ENCODE assay signal across 14 cellular contexts in the genomic region with DNA sequence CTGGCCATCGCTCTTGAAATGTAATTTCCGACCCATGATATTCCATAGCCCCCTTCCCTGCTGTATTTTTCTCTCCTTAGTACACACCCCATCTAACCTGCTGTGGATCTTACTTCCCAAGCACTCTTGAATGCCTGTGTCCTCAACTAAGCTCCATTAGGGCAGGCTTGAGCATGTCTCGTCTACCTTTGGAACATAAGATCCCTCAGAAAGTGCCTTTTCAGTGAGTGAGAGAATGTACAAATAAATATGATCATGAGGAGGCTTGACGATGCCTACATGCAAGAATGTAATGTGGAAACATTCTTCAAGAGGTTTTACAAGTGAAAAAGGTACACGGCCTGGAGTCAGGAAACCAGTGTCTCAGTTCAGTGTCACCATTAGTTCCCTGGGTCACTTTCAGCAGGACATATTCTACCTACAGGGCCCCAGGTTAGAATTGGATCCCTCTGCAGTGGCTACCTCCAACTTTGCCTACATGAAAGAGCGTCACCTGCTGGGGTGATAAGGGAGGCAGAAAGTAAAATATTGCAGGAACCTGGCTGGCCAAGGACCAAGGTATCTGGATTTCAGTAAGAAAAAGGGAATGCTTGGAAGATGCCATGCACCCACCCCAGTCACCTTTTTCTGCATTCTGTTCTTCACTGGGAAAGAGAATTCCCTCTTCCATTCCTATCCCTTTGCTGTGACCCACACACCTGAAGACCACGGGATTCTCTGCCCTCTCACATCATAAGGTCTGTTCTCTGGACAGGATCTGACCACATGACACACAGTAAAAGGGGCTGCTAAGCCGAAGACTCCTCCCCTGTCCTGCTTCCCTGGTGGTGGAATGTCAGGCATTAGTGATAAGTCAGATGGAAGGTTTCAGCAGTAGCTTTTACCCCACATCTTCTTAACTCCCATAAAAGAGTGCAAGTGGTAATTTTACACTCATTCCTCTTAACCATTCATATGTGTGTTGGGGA. TPM values are rescaled to one million over a fixed set of nuclear protein-coding genes. Genes with fewer than 3 reads are reported as not detected.
A peak's percentile ranks its signal among the peaks of the same experiment; 100 is the strongest.
DNase-seq lines count a peak whose midpoint lies in the region; ATAC-seq, FAIRE-seq and TF ChIP-seq lines count a peak whose summit lies in the region.
"Had no signal": no experiment of that assay in that cellular context is flagged by ENCODE, and none has a peak within 500 bp of the region (broad histone marks: within the 10 kb centered on the region; RNA-seq: fewer than 3 reads in every experiment).

No MANE protein-coding gene starts in this region.

- H4K20me1 ChIP-seq in IMR-90 (ENCODE audit: insufficient read depth, low read length), result no peaks in the 10 kb centered on the region

- H2BK5ac ChIP-seq in IMR-90 (ENCODE audit: low read depth, low read length, poor library complexity, severe bottlenecking), result no peak overlapping the region

- H3K9ac ChIP-seq in IMR-90 (ENCODE audit: low read depth, low read length), result no peak overlapping the region

- no peak overlapping the region for H2AK9ac ChIP-seq in IMR-90 (replicated peaks; ENCODE audit: low read depth, low read length, poor library complexity)

- no peak overlapping the region for H3K4me3 ChIP-seq in Caco-2 (ENCODE audit: low read depth, low read length)
- no peak overlapping the region for H3K4me3 ChIP-seq in IMR-90 (ENCODE audit: insufficient read depth, low read depth, low read length)
- no peak overlapping the region for H3K4me3 ChIP-seq in bronchial epithelial cell (ENCODE audit: low read depth, low read length)
- no peak overlapping the region for H3K4me3 ChIP-seq in lower lobe of right lung

- no peak overlapping the region for H3K27ac ChIP-seq in IMR-90 (ENCODE audit: insufficient read depth, low read length)
- no peak overlapping the region for H3K27ac ChIP-seq in lower lobe of right lung

- H3K4me1 Mint-ChIP-seq in Caco-2 (ENCODE audit: low read depth, unreplicated experiment) (peaks cover 12% of the 10 kb centered on the region), nephron progenitor cell (no peaks in the 10 kb centered on the region)
- no peaks in the 10 kb centered on the region for H3K4me1 Mint-ChIP-seq in T-helper 2 cell treated with Interferon-gamma antibody and Interleukin-4, amounts not matched to agents 5 μg/mL and 100 μg/mL, for 36 hours (ENCODE audit: low read depth)
- H3K4me1 Mint-ChIP-seq: stimulated activated naive B cell treated with anti-CD40 and anti-IgM and Interleukin-4, amounts not matched to agents 10 μg/mL and 1 μg/mL and 100 μg/mL, for 72 hours had no signal

- no peak overlapping the region for H4K8ac ChIP-seq in IMR-90 (ENCODE audit: low read depth in 2 of 2, low read length in 2 of 2)

- peak; percentile 53 for TF ChIP-seq RAD21 in IMR-90 (IDR thresholded peaks at IDR 0.05; ENCODE audit: low read length)

- dilution Hi-C loops in IMR-90 (cut with HindIII; ENCODE audit: low sequenced_read_pairs, unreplicated experiment), result no loop called here

- H3K4me3 Mint-ChIP-seq in Caco-2 (ENCODE audit: unreplicated experiment), result no peak overlapping the region
- H3K4me3 Mint-ChIP-seq in nephron progenitor cell, result no peak overlapping the region
- H3K4me3 Mint-ChIP-seq in T-helper 2 cell treated with Interferon-gamma antibody and Interleukin-4, amounts not matched to agents 5 μg/mL and 100 μg/mL, for 36 hours, result no peak overlapping the region
- H3K4me3 Mint-ChIP-seq: stimulated activated naive B cell treated with anti-CD40 and anti-IgM and Interleukin-4, amounts not matched to agents 10 μg/mL and 1 μg/mL and 100 μg/mL, for 72 hours had no signal

- H3K4ac ChIP-seq in IMR-90 (ENCODE audit: low read depth, low read length), result no peak overlapping the region

- TF ChIP-seq CTCF in Caco-2 (IDR thresholded peaks at IDR 0.05; ENCODE audit: insufficient read depth in 1 of 2, low read depth in 1 of 2, low read length in 1 of 2, severe bottlenecking in 1 of 2, unreplicated experiment in 1 of 2), result peak in 1 of 2 experiments; percentile 66
- peak; percentile 42 for TF ChIP-seq CTCF in IMR-90 (conservative IDR thresholded peaks at IDR 0.05; ENCODE audit: low read depth, low read length)
- peak; percentile 71 for TF ChIP-seq CTCF in bronchial epithelial cell (IDR thresholded peaks at IDR 0.05; ENCODE audit: insufficient read depth, low read length, severe bottlenecking)
- peak; percentile 33 for TF ChIP-seq CTCF in lower lobe of right lung (IDR thresholded peaks at IDR 0.05)
- TF ChIP-seq CTCF in nephron progenitor cell (IDR thresholded peaks at IDR 0.05), result no peak

- intact Hi-C loops in Caco-2 (cut with micrococcal nuclease; ENCODE audit: unreplicated experiment) (no loop called here), IMR-90 (cut with micrococcal nuclease) (loop anchor here (1.0 kb wide), 1 partner anchor 58 kb away; no protein-coding TSS in a partner anchor), lower lobe of right lung (cut with DNase I) (no loop called here)

- H3K4me1 ChIP-seq in Caco-2 (peaks cover 9% of the 10 kb centered on the region; the same call in 1 of the 2 replicates), IMR-90 (ENCODE audit: control insufficient read depth, insufficient read depth, low read length) (no peaks in the 10 kb centered on the region), lower lobe of right lung (peaks cover 4% of the 10 kb centered on the region)

- H2BK20ac ChIP-seq in IMR-90 (ENCODE audit: low read depth, low read length), result no peak overlapping the region

- H2AFZ ChIP-seq in IMR-90 (replicated peaks; ENCODE audit: low read length, poor library complexity), result no peak overlapping the region

- H2BK15ac ChIP-seq in IMR-90 (ENCODE audit: low read depth, low read length), result no peak overlapping the region

- WGBS in IMR-90 (ENCODE audit: extremely low coverage in 2 of 2, insufficient read length in 1 of 2), 2 experiments, result 53% methylated on average over 3 of the region's 8 CpGs; no CpG with 5 or more reads in 1 of the 2 experiments

- no peaks in the 10 kb centered on the region for H3K36me3 ChIP-seq in Caco-2 (ENCODE audit: control insufficient read depth, insufficient read depth, low read length)
- H3K36me3 ChIP-seq in IMR-90 (ENCODE audit: control insufficient read depth, insufficient read depth, low read length), result no peaks in the 10 kb centered on the region
- no peaks in the 10 kb centered on the region for H3K36me3 ChIP-seq in bronchial epithelial cell (ENCODE audit: control insufficient read depth, insufficient read depth, low read length)
- no peaks in the 10 kb centered on the region for H3K36me3 ChIP-seq in lower lobe of right lung

- no peak overlapping the region for H3K4me2 ChIP-seq in IMR-90 (ENCODE audit: low read depth, low read length)

- no peak overlapping the region for H3K23ac ChIP-seq in IMR-90 (ENCODE audit: low read depth, low read length)

- BruUV-seq in Caco-2 (replicated peaks; lab: Mats Ljungman, UMichigan) (no TSS peak), IMR-90 (replicated peaks; lab: Mats Ljungman, UMichigan) (no TSS peak)

- H3K9me3 ChIP-seq in Caco-2 (no peaks in the 10 kb centered on the region), IMR-90 (ENCODE audit: control insufficient read depth, insufficient read depth, low read length) (no peaks in the 10 kb centered on the region), lower lobe of right lung (no peaks in the 10 kb centered on the region)

- CTCF ChIA-PET in Caco-2 (lab: Charles Lee) (interaction anchor here (1.1 kb wide), 1 partner anchor 13 kb away, joined by 5 read pairs; no protein-coding TSS in a partner anchor), IMR-90 (lab: Yijun Ruan, JAX) (interaction anchor here (1.0 kb wide), 1 partner anchor 71 kb away, joined by 3 read pairs; no protein-coding TSS in a partner anchor)

- DNase-seq in Caco-2, result peak in 1 of 2 experiments; percentile 24
- DNase-seq in IMR-90, result no peak
- peak; percentile 85 for DNase-seq in bronchial epithelial cell (ENCODE audit: low read depth)
- DNase-seq in lower lobe of right lung, result no peak
- no peak for DNase-seq in nephron progenitor cell
- DNase-seq in T-helper 2 cell treated with Interferon-gamma antibody and Interleukin-4, amounts not matched to agents 5 μg/mL and 100 μg/mL, for 36 hours (ENCODE audit: low spot score), result no peak
- DNase-seq in pons (ENCODE audit: low spot score), result no peak
- DNase-seq: activated CD8-positive, alpha-beta memory T cell treated with anti-CD3 and anti-CD28 coated beads, Interleukin-2, amount 50 U/mL, for 48 hours; DMS79; head of caudate nucleus; stimulated activated naive B cell treated with anti-CD40 and anti-IgM and Interleukin-4, amounts not matched to agents 10 μg/mL and 1 μg/mL and 100 μg/mL, for 72 hours had no signal

- no peak overlapping the region for H4K5ac ChIP-seq in IMR-90 (ENCODE audit: low read depth, low read length)

- no peak overlapping the region for H3K18ac ChIP-seq in IMR-90 (ENCODE audit: low read depth, low read length)

- no peak overlapping the region for H3K56ac ChIP-seq in IMR-90 (ENCODE audit: extremely low read depth, insufficient read depth, low read length)

- H4K91ac ChIP-seq in IMR-90 (ENCODE audit: insufficient read depth, low read depth, low read length), result no peak overlapping the region

- H3K9me3 Mint-ChIP-seq in Caco-2 (ENCODE audit: unreplicated experiment), result peaks cover 9% of the 10 kb centered on the region
- peaks cover 18% of the 10 kb centered on the region for H3K9me3 Mint-ChIP-seq in nephron progenitor cell
- peaks cover 4% of the 10 kb centered on the region for H3K9me3 Mint-ChIP-seq in T-helper 2 cell treated with Interferon-gamma antibody and Interleukin-4, amounts not matched to agents 5 μg/mL and 100 μg/mL, for 36 hours

- ATAC-seq in IMR-90 (ENCODE audit: low read depth) (no peak), lower lobe of right lung (peak; percentile 78 to 81)
- ATAC-seq in activated CD4-positive, CD25-positive, alpha-beta regulatory T cell treated with anti-CD3 and anti-CD28 coated beads, Interleukin-2, amount 50 U/mL, for 24 hours, result no peak
- ATAC-seq: stimulated activated naive B cell treated with anti-CD40 and anti-IgM and Interleukin-4, amounts not matched to agents 10 μg/mL and 1 μg/mL and 100 μg/mL, for 72 hours had no signal

- no peaks in the 10 kb centered on the region for H3K9me1 ChIP-seq in IMR-90 (ENCODE audit: insufficient read depth, low read length)

- no peaks in the 10 kb centered on the region for H3K27me3 ChIP-seq in Caco-2 (replicated peaks; ENCODE audit: control insufficient read depth, insufficient read depth, low read length)
- peaks cover 4% of the 10 kb centered on the region; the same call in 1 of the 2 replicates for H3K27me3 ChIP-seq in IMR-90 (ENCODE audit: control insufficient read depth, insufficient read depth, low read length)
- H3K27me3 ChIP-seq in bronchial epithelial cell (ENCODE audit: control insufficient read depth, insufficient read depth, low read length), result no peaks in the 10 kb centered on the region
- H3K27me3 ChIP-seq in lower lobe of right lung (ENCODE audit: low read depth), result peaks cover 4% of the 10 kb centered on the region

- H3K27me3 Mint-ChIP-seq in Caco-2 (ENCODE audit: insufficient read depth, unreplicated experiment), result no peaks in the 10 kb centered on the region
- peaks cover 15% of the 10 kb centered on the region for H3K27me3 Mint-ChIP-seq in nephron progenitor cell (ENCODE audit: low read depth, poor library complexity)
- peaks cover 2% of the 10 kb centered on the region for H3K27me3 Mint-ChIP-seq in T-helper 2 cell treated with Interferon-gamma antibody and Interleukin-4, amounts not matched to agents 5 μg/mL and 100 μg/mL, for 36 hours (ENCODE audit: low read depth)

- H3K79me1 ChIP-seq in IMR-90 (ENCODE audit: low read depth in 1 of 2, low read length in 2 of 2), result no peaks in the 10 kb centered on the region

- no peak overlapping the region for H2BK120ac ChIP-seq in IMR-90 (ENCODE audit: low read depth, low read length)

- TF ChIP-seq POLR2A in IMR-90 (IDR thresholded peaks at IDR 0.05; ENCODE audit: low read depth, low read length), result no peak

- no peak overlapping the region for H3K14ac ChIP-seq in IMR-90 (replicated peaks; ENCODE audit: low read depth, low read length)

- no peak for FAIRE-seq in bronchial epithelial cell (lab: Jason Lieb, UNC)
- FAIRE-seq: GM19239 had no signal

- in situ Hi-C loops in IMR-90 (cut with MboI; ENCODE audit: low sequenced_read_pairs), result no loop called here

- no peak overlapping the region for H2AK5ac ChIP-seq in IMR-90 (ENCODE audit: low read depth, low read length)

- H3K27ac Mint-ChIP-seq in Caco-2 (ENCODE audit: unreplicated experiment) (peak overlapping the region; percentile 60), nephron progenitor cell (no peak overlapping the region)
- H3K27ac Mint-ChIP-seq in T-helper 2 cell treated with Interferon-gamma antibody and Interleukin-4, amounts not matched to agents 5 μg/mL and 100 μg/mL, for 36 hours, result no peak overlapping the region
- H3K27ac Mint-ChIP-seq: stimulated activated naive B cell treated with anti-CD40 and anti-IgM and Interleukin-4, amounts not matched to agents 10 μg/mL and 1 μg/mL and 100 μg/mL, for 72 hours had no signal

- H3K36me3 Mint-ChIP-seq in Caco-2 (ENCODE audit: insufficient read depth, unreplicated experiment) (no peaks in the 10 kb centered on the region), nephron progenitor cell (ENCODE audit: low read depth) (no peaks in the 10 kb centered on the region)
- H3K36me3 Mint-ChIP-seq in T-helper 2 cell treated with Interferon-gamma antibody and Interleukin-4, amounts not matched to agents 5 μg/mL and 100 μg/mL, for 36 hours (ENCODE audit: low read depth), result no peaks in the 10 kb centered on the region
- H3K36me3 Mint-ChIP-seq: stimulated activated naive B cell treated with anti-CD40 and anti-IgM and Interleukin-4, amounts not matched to agents 10 μg/mL and 1 μg/mL and 100 μg/mL, for 72 hours had no signal

- POLR2A ChIA-PET in Caco-2 (lab: Charles Lee) (no interaction called here), IMR-90 (lab: Charles Lee; ENCODE audit: unreplicated experiment) (interaction anchor here (0.5 kb wide), 1 partner anchor 160 kb away, joined by 3 read pairs; no protein-coding TSS in a partner anchor)

RNA-seq across cellular contexts. Expression of gene SERPINA1, which starts 24.6 kb away (rescaled TPM):
- total RNA-seq in Caco-2 (2022) (150 and 178 TPM in 2 replicates), IMR-90 (2012; rRNA removed) (0.54 and 0.56 TPM in 2 replicates), bronchial epithelial cell (0.26 and 0.51 TPM in 2 replicates), lower lobe of right lung (994 TPM)
- 1.2 and 1.4 TPM in 2 replicates for polyA plus RNA-seq in IMR-90 (2012; rRNA removed)
- polyA plus RNA-seq in IMR-90 (2012; cell fraction: cytosol; rRNA removed), result 0.85 and 1.2 TPM in 2 replicates
- polyA plus RNA-seq in IMR-90 (2012; cell fraction: nucleus; rRNA removed; ENCODE audit: low replicate concordance), result 0.29 and 0.33 TPM in 2 replicates

RNA-seq across cellular contexts. Expression of gene SERPINA11, which starts 39.6 kb away (rescaled TPM):
- total RNA-seq in Caco-2 (2022) (0.35 and 0.54 TPM in 2 replicates), IMR-90 (2012; rRNA removed) (not detected in 2 replicates), bronchial epithelial cell (not detected in 2 replicates), lower lobe of right lung (not detected)
- not detected in 2 replicates for polyA plus RNA-seq in IMR-90 (2012; rRNA removed)
- not detected in 2 replicates for polyA plus RNA-seq in IMR-90 (2012; cell fraction: cytosol; rRNA removed)
- not detected in 2 replicates for polyA plus RNA-seq in IMR-90 (2012; cell fraction: nucleus; rRNA removed; ENCODE audit: low replicate concordance)
- total RNA-seq: cardiac septum had no signal

RNA-seq across cellular contexts. Expression of gene SERPINA2, which starts 46.5 kb away (rescaled TPM):
- total RNA-seq in Caco-2 (2022) (not detected in 2 replicates), IMR-90 (2012; rRNA removed) (not detected in 2 replicates), bronchial epithelial cell (not detected in 2 replicates), lower lobe of right lung (not detected)
- polyA plus RNA-seq in IMR-90 (2012; rRNA removed), result not detected in 2 replicates
- polyA plus RNA-seq in IMR-90 (2012; cell fraction: cytosol; rRNA removed), result not detected in 2 replicates
- polyA plus RNA-seq in IMR-90 (2012; cell fraction: nucleus; rRNA removed; ENCODE audit: low replicate concordance), result not detected in 2 replicates
- total RNA-seq: cardiac septum had no signal

Comparison
In these comparisons a context has a peak if more than half of its experiments do, and no peak if none do; other contexts are left out.
1. ATAC-seq: peak in lower lobe of right lung (2 of 2); none in IMR-90 (single experiment) and activated CD4-positive, CD25-positive, alpha-beta regulatory T cell treated with anti-CD3 and anti-CD28 coated beads, Interleukin-2, amount 50 U/mL, for 24 hours (0 of 2).
2. RNA of gene SERPINA1, which starts 24.6 kb away (total RNA-seq): 994 TPM in lower lobe of right lung (single experiment) and 150 to 178 TPM in Caco-2; 0.54 to 0.56 TPM in IMR-90 and 0.26 to 0.51 TPM in bronchial epithelial cell; every median in the first group is over 10 times any median in the second.